ENCODE assay signal across 8 cellular contexts in genomic region chr2:6826081-6826913, GRCh38. TPM values are rescaled to one million over a fixed set of nuclear protein-coding genes. Genes with fewer than 3 reads are reported as not detected.
DNase-seq lines count a peak whose midpoint lies in the region; ATAC-seq and TF ChIP-seq lines count a peak whose summit lies in the region.

No MANE protein-coding gene starts in this region.

- H3K9ac ChIP-seq in trophoblast cell (ENCODE audit: low read length), result no peak overlapping the region

- ATAC-seq in GM18499 (IDR thresholded peaks at IDR 0.05; ENCODE audit: insufficient read depth, unreplicated experiment) (peak; percentile 89), HG02852 (IDR thresholded peaks at IDR 0.05; ENCODE audit: unreplicated experiment) (peak; percentile 95)

- H3K79me1 ChIP-seq in trophoblast cell (ENCODE audit: low read length), result peaks cover 8% of the 10 kb centered on the region

- no peak overlapping the region for H2BK12ac ChIP-seq in trophoblast cell (ENCODE audit: low read length)

- peak; percentile 17 for TF ChIP-seq CTCF in AG04449 (IDR thresholded peaks at IDR 0.05; ENCODE audit: insufficient read depth, low read length, missing control alignments)
- TF ChIP-seq CTCF in esophagus muscularis mucosa (IDR thresholded peaks at IDR 0.05), result peak; percentile 16 to 51 (median 42)

- H4K12ac ChIP-seq in trophoblast cell (ENCODE audit: low read depth, low read length), result no peak overlapping the region

- TF ChIP-seq EP300 in esophagus muscularis mucosa (IDR thresholded peaks at IDR 0.05), result no peak

- H3K4me1 ChIP-seq in esophagus muscularis mucosa, result peaks cover 0 to 9% (median 2%) of the 10 kb centered on the region in 4 donors
- peaks cover 7 to 10% of the 10 kb centered on the region in 2 experiments for H3K4me1 ChIP-seq in trophoblast cell (ENCODE audit: control insufficient read depth in 1 of 2, insufficient read depth in 2 of 2, low read length in 2 of 2)

- POLR2A ChIA-PET in AG04449 (lab: Yijun Ruan, JAX), result no interaction called here

- CTCF ChIA-PET in AG04449 (lab: Yijun Ruan, JAX), result no interaction called here

- no peak overlapping the region for H3K4me2 ChIP-seq in trophoblast cell (ENCODE audit: low read length)

- no peaks in the 10 kb centered on the region for H3K79me2 ChIP-seq in trophoblast cell (ENCODE audit: control insufficient read depth, insufficient read depth, low read length, poor library complexity)

- peak overlapping the region; percentile 2 for H2BK120ac ChIP-seq in trophoblast cell (ENCODE audit: insufficient read depth, low read length, poor library complexity)

- no peak for TF ChIP-seq POLR2A in esophagus muscularis mucosa (IDR thresholded peaks at IDR 0.05; ENCODE audit: low read depth)

- no peak overlapping the region for H3K4ac ChIP-seq in trophoblast cell (ENCODE audit: low read depth, low read length)

- no peak overlapping the region for H4K8ac ChIP-seq in trophoblast cell (ENCODE audit: low read depth, low read length)

- H3K23ac ChIP-seq in trophoblast cell (ENCODE audit: low read length), result no peak overlapping the region

- H2AFZ ChIP-seq in trophoblast cell (ENCODE audit: insufficient read depth, low read length, poor library complexity), result no peak overlapping the region

- peak overlapping the region; percentile 3 for H2BK5ac ChIP-seq in trophoblast cell (ENCODE audit: low read depth, low read length, poor library complexity)

- no peaks in the 10 kb centered on the region for H3K36me3 ChIP-seq in esophagus muscularis mucosa
- no peaks in the 10 kb centered on the region for H3K36me3 ChIP-seq in trophoblast cell (ENCODE audit: control insufficient read depth in 1 of 2, insufficient read depth in 2 of 2, low read length in 2 of 2)

- intact Hi-C loops in esophagus muscularis mucosa (cut with DNase I), result no loop called here

- no peak for DNase-seq in AG04449 (ENCODE audit: low read depth, low spot score)
- peak; percentile 22 for DNase-seq in NCI-H2029 (lab: John Stamatoyannopoulos, UW)
- peak; percentile 65 to 76 for DNase-seq in activated CD4-positive, alpha-beta T cell treated with anti-CD3 and anti-CD28 coated beads, Interleukin-2, amount 50 U/mL, for 48 hours
- DNase-seq in esophagus muscularis mucosa (ENCODE audit: extremely low spot score), result no peak
- peak; percentile 42 to 77 for DNase-seq in trophoblast cell
- DNase-seq in cortex of kidney (lab: John Stamatoyannopoulos, UW), result no peak

- no peak overlapping the region for H3K14ac ChIP-seq in trophoblast cell (ENCODE audit: low read length)

- no peak overlapping the region for H3K4me3 ChIP-seq in AG04449 (ENCODE audit: low read depth, low read length)
- no peak overlapping the region for H3K4me3 ChIP-seq in esophagus muscularis mucosa
- H3K4me3 ChIP-seq in trophoblast cell (ENCODE audit: low read depth, low read length), result no peak overlapping the region

- H3K9me3 ChIP-seq in esophagus muscularis mucosa (peaks cover 0 to 5% (median 2%) of the 10 kb centered on the region in 4 donors), trophoblast cell (ENCODE audit: insufficient read depth, low read depth, low read length) (peaks cover under 1% of the 10 kb centered on the region)

- H3K27me3 ChIP-seq in esophagus muscularis mucosa, result no peaks in the 10 kb centered on the region
- H3K27me3 ChIP-seq in trophoblast cell (ENCODE audit: insufficient read depth, low read length), result no peaks in the 10 kb centered on the region

- no peak overlapping the region for H4K91ac ChIP-seq in trophoblast cell (ENCODE audit: low read depth, low read length)

- H2AK5ac ChIP-seq in trophoblast cell (ENCODE audit: low read length), result no peak overlapping the region

- H3K27ac ChIP-seq in esophagus muscularis mucosa (replicated peaks in 1 of 4) (no peak overlapping the region), trophoblast cell (ENCODE audit: low read depth, low read length) (no peak overlapping the region)

- no peak overlapping the region for H3K18ac ChIP-seq in trophoblast cell (ENCODE audit: low read length)

- 61% methylated on average over 4 of the region's 4 CpGs for WGBS in esophagus muscularis mucosa
- WGBS in trophoblast cell (ENCODE audit: extremely low coverage, insufficient coverage, insufficient read length), result no CpG with 5 or more reads among the region's 4 CpGs

RNA-seq across cellular contexts. Expression of gene CMPK2, which starts 39.4 kb away (rescaled TPM):
- 1 to 10 TPM; 3.3 to 8.3 (median 5.8) TPM for total RNA-seq in esophagus muscularis mucosa
- polyA plus RNA-seq in trophoblast cell (2013), result 2.1 and 2.2 TPM in 2 replicates

RNA-seq across cellular contexts. Expression of gene RSAD2, which starts 51.3 kb away (rescaled TPM):
- 1 to 10 TPM; 3.7 to 7.0 (median 5.8) TPM for total RNA-seq in esophagus muscularis mucosa
- 0.51 and 0.55 TPM in 2 replicates for polyA plus RNA-seq in trophoblast cell (2013)

Comparison
In these comparisons a context has a peak if more than half of its experiments do, and no peak if none do; other contexts are left out.
1. DNase-seq: peak in NCI-H2029 (single experiment), activated CD4-positive, alpha-beta T cell treated with anti-CD3 and anti-CD28 coated beads, Interleukin-2, amount 50 U/mL, for 48 hours (2 of 2) and trophoblast cell (2 of 2); none in AG04449 (single experiment), esophagus muscularis mucosa (single experiment) and cortex of kidney (single experiment).